8 cellular contexts compared by ENCODE assay signal in the genomic region with DNA sequence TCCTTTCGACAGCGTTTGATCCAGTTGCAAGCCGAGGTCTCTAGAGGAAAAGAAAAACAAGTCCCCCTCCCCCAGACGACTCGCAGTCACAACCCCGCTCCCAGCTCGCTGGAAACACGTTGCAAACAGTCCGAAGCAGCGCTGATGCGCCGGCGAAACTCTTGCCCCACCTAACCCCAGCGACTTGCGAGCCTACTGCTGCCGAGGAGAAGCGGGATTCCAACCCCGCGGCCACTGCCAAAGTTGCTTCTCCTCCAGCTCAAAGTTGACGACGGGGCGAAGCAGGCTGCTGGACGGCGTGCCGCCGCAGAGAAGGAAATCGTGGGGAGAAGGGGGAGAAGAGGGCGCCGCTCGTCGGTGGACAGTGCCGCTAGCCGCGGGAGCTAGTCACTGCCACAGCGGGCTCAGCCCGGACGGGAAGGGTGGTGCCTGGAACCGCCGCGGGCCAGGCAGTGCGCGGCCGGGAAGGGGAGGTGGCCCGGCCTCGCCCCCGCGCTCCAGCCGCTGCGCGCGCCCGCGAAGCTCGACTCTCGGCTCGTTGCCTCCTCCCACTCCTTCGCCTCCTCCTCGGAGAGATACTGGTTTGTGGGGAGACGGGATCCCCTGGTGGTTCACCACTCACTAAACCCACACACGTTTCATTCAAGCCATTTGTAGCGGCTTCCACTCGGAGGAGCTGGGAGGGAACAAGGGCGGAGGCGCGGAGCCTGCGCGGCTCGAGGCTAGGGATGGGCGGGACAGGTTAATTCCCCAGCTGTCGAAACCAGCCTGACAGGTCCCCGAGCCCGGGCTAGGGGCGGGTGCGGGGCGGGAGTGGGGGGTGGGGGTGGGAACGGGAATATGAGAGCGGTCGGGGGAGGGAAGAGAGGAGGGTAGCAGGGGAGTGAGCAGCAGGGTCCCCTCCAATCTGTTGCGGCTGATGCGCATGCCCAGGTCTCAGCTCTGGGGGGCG. TPM values are rescaled to one million over a fixed set of nuclear protein-coding genes. Genes with fewer than 3 reads are reported as not detected.
DNase-seq lines count a peak whose midpoint lies in the region; ATAC-seq and TF ChIP-seq lines count a peak whose summit lies in the region.

A gene with protein sequence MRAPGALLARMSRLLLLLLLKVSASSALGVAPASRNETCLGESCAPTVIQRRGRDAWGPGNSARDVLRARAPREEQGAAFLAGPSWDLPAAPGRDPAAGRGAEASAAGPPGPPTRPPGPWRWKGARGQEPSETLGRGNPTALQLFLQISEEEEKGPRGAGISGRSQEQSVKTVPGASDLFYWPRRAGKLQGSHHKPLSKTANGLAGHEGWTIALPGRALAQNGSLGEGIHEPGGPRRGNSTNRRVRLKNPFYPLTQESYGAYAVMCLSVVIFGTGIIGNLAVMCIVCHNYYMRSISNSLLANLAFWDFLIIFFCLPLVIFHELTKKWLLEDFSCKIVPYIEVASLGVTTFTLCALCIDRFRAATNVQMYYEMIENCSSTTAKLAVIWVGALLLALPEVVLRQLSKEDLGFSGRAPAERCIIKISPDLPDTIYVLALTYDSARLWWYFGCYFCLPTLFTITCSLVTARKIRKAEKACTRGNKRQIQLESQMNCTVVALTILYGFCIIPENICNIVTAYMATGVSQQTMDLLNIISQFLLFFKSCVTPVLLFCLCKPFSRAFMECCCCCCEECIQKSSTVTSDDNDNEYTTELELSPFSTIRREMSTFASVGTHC (minus strand): TSS at position 392 of the 952 bp plus-strand sequence. CDS start 816 bp downstream, outside the sequence.

- H3K4me1 ChIP-seq in iPS DF 6.9 (ENCODE audit: control insufficient read depth, insufficient read depth, low read length): no peaks in the 10 kb centered on the region; the same call in 1 of the 2 replicates

- peaks cover 29% of the 10 kb centered on the region for H3K4me1 Mint-ChIP-seq in brain

- H3K27ac Mint-ChIP-seq in brain: peak within 1 kb of the TSS in 4 of 5 experiments; percentile 62 to 93 (median 76)

- peaks cover 3 to 16% (median 10%) of the 10 kb centered on the region in 5 experiments for H3K9me3 Mint-ChIP-seq in brain

- H3K9me3 ChIP-seq in iPS DF 6.9 (ENCODE audit: control insufficient read depth, insufficient read depth, low read length): no peaks in the 10 kb centered on the region

- H3K4me3 ChIP-seq in iPS DF 6.9 (ENCODE audit: low read length): peak within 1 kb of the TSS; percentile 54; the same call in 1 of the 2 replicates

- H3K4me3 Mint-ChIP-seq in brain: peak within 1 kb of the TSS; percentile 89 to 97 (median 93)

- H3K36me3 ChIP-seq in iPS DF 6.9 (ENCODE audit: control insufficient read depth, insufficient read depth, low read length): no peaks in the 10 kb centered on the region

- peak; percentile 98 for DNase-seq in DMS53 (lab: John Stamatoyannopoulos, UW)
- DNase-seq in HPDE6-E6E7 (ENCODE audit: extremely low spot score): peak; percentile 81
- DNase-seq in RPMI8226: peak; percentile 45
- DNase-seq in iPS DF 6.9 (ENCODE audit: low read depth, low spot score): peak; percentile 52
- peak; percentile 93 for DNase-seq in retina

- H3K36me3 Mint-ChIP-seq in brain: peaks cover 7% of the 10 kb centered on the region

- H3K27me3 ChIP-seq in iPS DF 6.9 (ENCODE audit: control insufficient read depth, insufficient read depth, low read length): peaks cover 9% of the 10 kb centered on the region; the same call in 1 of the 2 replicates

- peak; percentile 58 for ATAC-seq in GM21367 (IDR thresholded peaks at IDR 0.05; ENCODE audit: unreplicated experiment)
- ATAC-seq in HG03108 (IDR thresholded peaks at IDR 0.05; ENCODE audit: unreplicated experiment): no peak

- peak in 1 of 2 experiments; percentile 26 for TF ChIP-seq CTCF in brain (conservative IDR thresholded peaks at IDR 0.05)

- H3K27me3 Mint-ChIP-seq in brain: peaks cover 55% of the 10 kb centered on the region

- H3K27ac ChIP-seq in iPS DF 6.9 (ENCODE audit: low read length): no peak within 1 kb of the TSS

- no CpG with 5 or more reads among the region's 81 CpGs for WGBS in iPS DF 6.9 (ENCODE audit: insufficient coverage, insufficient read length)

RNA-seq across cellular contexts. Expression of the gene that starts here (rescaled TPM):
- polyA plus RNA-seq in brain (ENCODE audit: insufficient read depth, low read depth, low replicate concordance): 63.7 TPM

Comparison
In these comparisons a context has a peak if more than half of its experiments do, and no peak if none do; other contexts are left out.
1. DNase-seq: peak in every context shown above with its lines; median percentile 98 in DMS53; 93 in retina; 81 in HPDE6-E6E7; 52 in iPS DF 6.9; 45 in RPMI8226.